ENCODE assay signal across 19 cellular contexts in the genomic region with DNA sequence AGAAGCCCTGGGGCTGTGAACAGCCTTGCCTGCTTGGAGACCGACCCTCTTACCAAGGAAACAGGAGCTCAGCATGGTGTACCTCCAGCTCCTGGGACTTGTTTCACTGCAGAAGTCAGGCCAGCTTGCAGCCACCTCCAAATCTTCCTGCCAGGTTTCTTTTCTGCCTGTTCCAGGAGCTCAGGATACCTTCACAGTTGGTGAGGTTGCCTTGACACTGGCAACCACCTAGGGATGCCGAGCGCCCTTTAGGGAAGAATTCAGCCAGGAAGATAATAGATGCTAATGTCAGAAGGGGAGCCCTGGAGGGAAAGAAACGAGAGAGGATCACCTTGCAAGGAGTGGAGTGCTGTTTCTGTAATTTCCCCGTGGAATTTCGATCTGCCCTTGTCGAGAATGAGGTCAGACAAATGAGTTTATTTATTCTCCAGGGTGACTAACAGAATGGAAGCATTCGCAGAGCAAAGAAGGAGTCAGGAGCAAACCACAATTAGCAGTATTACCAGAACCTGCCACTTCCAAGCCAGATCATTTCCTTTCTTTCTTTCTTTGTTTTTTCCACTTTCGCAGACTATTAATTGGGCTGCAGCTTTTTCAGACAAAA.
A peak's percentile ranks its signal among the peaks of the same experiment; 100 is the strongest.
DNase-seq lines count a peak whose midpoint lies in the region; ATAC-seq and TF ChIP-seq lines count a peak whose summit lies in the region.
"Had no signal": no experiment of that assay in that cellular context is flagged by ENCODE, and none has a peak within 500 bp of the region (broad histone marks: within the 10 kb centered on the region; RNA-seq: fewer than 3 reads in every experiment).

No MANE protein-coding gene starts in this region.

- H3K27me3 Mint-ChIP-seq in progenitor cell of endocrine pancreas: peaks cover 10% of the 10 kb centered on the region
- H3K27me3 Mint-ChIP-seq: activated CD8-positive, alpha-beta memory T cell treated with anti-CD3 and anti-CD28 coated beads, Interleukin-2, amount 10 ng/mL, durations not matched to agents 7 days and 5 days; stimulated activated naive CD8-positive, alpha-beta T cell treated with anti-CD3 and anti-CD28 coated beads, Interleukin-15, Interleukin-2, amounts not matched to agents 100 ng/mL and 50 ng/mL, for 24 hours had no signal

- H3K27ac ChIP-seq in tibial nerve: no peak overlapping the region
- H3K27ac ChIP-seq: ascending aorta, psoas muscle had no signal

- H3K36me3 ChIP-seq in tibial nerve: no peaks in the 10 kb centered on the region
- H3K36me3 ChIP-seq: ascending aorta had no signal

- TF ChIP-seq EP300 in tibial nerve (IDR thresholded peaks at IDR 0.05): no peak

- no peak overlapping the region for H3K4me3 Mint-ChIP-seq in progenitor cell of endocrine pancreas (ENCODE audit: low read depth)
- H3K4me3 Mint-ChIP-seq: activated CD8-positive, alpha-beta memory T cell treated with anti-CD3 and anti-CD28 coated beads, Interleukin-2, amount 10 ng/mL, durations not matched to agents 7 days and 5 days; naive B cell; stimulated activated naive CD8-positive, alpha-beta T cell treated with anti-CD3 and anti-CD28 coated beads, Interleukin-15, Interleukin-2, amounts not matched to agents 100 ng/mL and 50 ng/mL, for 24 hours had no signal

- peaks cover 0 to 2% (median 0%) of the 10 kb centered on the region in 4 donors for H3K9me3 ChIP-seq in tibial nerve
- H3K9me3 ChIP-seq: ascending aorta, psoas muscle had no signal

- TF ChIP-seq POLR2A in tibial nerve (IDR thresholded peaks at IDR 0.05): no peak

- ATAC-seq in HG03139 (IDR thresholded peaks at IDR 0.05; ENCODE audit: unreplicated experiment) (no peak), HG02759 (IDR thresholded peaks at IDR 0.05; ENCODE audit: unreplicated experiment) (no peak)
- ATAC-seq: activated CD8-positive, alpha-beta memory T cell treated with anti-CD3 and anti-CD28 coated beads, Interleukin-2, amount 10 ng/mL, durations not matched to agents 7 days and 5 days; esophagus mucosa; psoas muscle had no signal

- DNase-seq in A172 (ENCODE audit: low spot score) (peak; percentile 43), HT1080 (ENCODE audit: low read depth) (peak; percentile 8), cerebellar cortex (ENCODE audit: low spot score) (peak; percentile 71), islet precursor cell (peak; percentile 54), tibial nerve (ENCODE audit: low spot score in 2 of 2) (no peak), progenitor cell of endocrine pancreas (ENCODE audit: low spot score, unreplicated experiment) (no peak)
- DNase-seq: activated CD4-positive, CD25-positive, alpha-beta regulatory T cell treated with anti-CD3 and anti-CD28 coated beads, Interleukin-2, amount 50 U/mL, for 72 hours; activated CD8-positive, alpha-beta memory T cell treated with anti-CD3 and anti-CD28 coated beads, Interleukin-2, amount 10 ng/mL, durations not matched to agents 7 days and 5 days; activated gamma-delta T cell treated with Interleukin-2 at 50 U/mL for 16 hours; dermis blood vessel endothelial cell; naive B cell; NCI-H1105 treated with DMSO at 0.1 percent for 48 hours; NCI-H446; psoas muscle had no signal

- H3K4me3 ChIP-seq in tibial nerve: no peak overlapping the region
- H3K4me3 ChIP-seq: ascending aorta, psoas muscle had no signal

- H3K27me3 ChIP-seq in tibial nerve: no peaks in the 10 kb centered on the region
- H3K27me3 ChIP-seq: ascending aorta had no signal

- peaks cover 3% of the 10 kb centered on the region for H3K9me3 Mint-ChIP-seq in progenitor cell of endocrine pancreas (ENCODE audit: low read depth)
- H3K9me3 Mint-ChIP-seq: stimulated activated naive CD8-positive, alpha-beta T cell treated with anti-CD3 and anti-CD28 coated beads, Interleukin-15, Interleukin-2, amounts not matched to agents 100 ng/mL and 50 ng/mL, for 24 hours had no signal

- no peaks in the 10 kb centered on the region for H3K4me1 ChIP-seq in tibial nerve
- H3K4me1 ChIP-seq: ascending aorta, psoas muscle had no signal

- no peak overlapping the region for H3K27ac Mint-ChIP-seq in progenitor cell of endocrine pancreas
- H3K27ac Mint-ChIP-seq: activated CD8-positive, alpha-beta memory T cell treated with anti-CD3 and anti-CD28 coated beads, Interleukin-2, amount 10 ng/mL, durations not matched to agents 7 days and 5 days; naive B cell; stimulated activated naive CD8-positive, alpha-beta T cell treated with anti-CD3 and anti-CD28 coated beads, Interleukin-15, Interleukin-2, amounts not matched to agents 100 ng/mL and 50 ng/mL, for 24 hours had no signal

- no peaks in the 10 kb centered on the region for H3K36me3 Mint-ChIP-seq in progenitor cell of endocrine pancreas (ENCODE audit: insufficient read depth)
- H3K36me3 Mint-ChIP-seq: activated CD8-positive, alpha-beta memory T cell treated with anti-CD3 and anti-CD28 coated beads, Interleukin-2, amount 10 ng/mL, durations not matched to agents 7 days and 5 days; naive B cell had no signal

- peaks cover 9% of the 10 kb centered on the region for H3K4me1 Mint-ChIP-seq in progenitor cell of endocrine pancreas (ENCODE audit: low read depth)
- H3K4me1 Mint-ChIP-seq: activated CD8-positive, alpha-beta memory T cell treated with anti-CD3 and anti-CD28 coated beads, Interleukin-2, amount 10 ng/mL, durations not matched to agents 7 days and 5 days; naive B cell had no signal

- WGBS in tibial nerve, 2 donors: 29 to 30% methylated on average over 9 of the region's 9 CpGs

- TF ChIP-seq CTCF in tibial nerve (IDR thresholded peaks at IDR 0.05) (no peak), progenitor cell of endocrine pancreas (IDR thresholded peaks at IDR 0.05; ENCODE audit: unreplicated experiment) (no peak)

Comparison
In these comparisons a context has a peak if more than half of its experiments do, and no peak if none do; other contexts are left out.
1. DNase-seq: peak in A172 (single experiment), HT1080 (single experiment), cerebellar cortex (single experiment) and islet precursor cell (single experiment); none in tibial nerve (0 of 2) and progenitor cell of endocrine pancreas (single experiment).